In genomic region chr1:210915890-210916507, GRCh38 we compare ENCODE assay signal across 23 cellular contexts.
"Had no signal": no experiment of that assay in that cellular context is flagged by ENCODE, and none has a peak within 500 bp of the region (broad histone marks: within the 10 kb centered on the region; RNA-seq: fewer than 3 reads in every experiment).

No MANE protein-coding gene starts in this region.

- H3K4me1 Mint-ChIP-seq: activated B cell treated with CpG ODN at 0.5 μM for 24 hours; activated CD4-positive, alpha-beta memory T cell treated with anti-CD3 and anti-CD28 coated beads, Interleukin-2, amount 10 ng/mL, durations not matched to agents 7 days and 5 days; activated naive CD8-positive, alpha-beta T cell treated with anti-CD3 and anti-CD28 coated beads, Interleukin-2, amount 10 ng/mL, durations not matched to agents 7 days and 5 days; naive thymus-derived CD4-positive, alpha-beta T cell; stimulated activated memory B cell treated with anti-CD40 and anti-IgM and Interleukin-4, amounts not matched to agents 10 μg/mL and 1 μg/mL and 100 μg/mL, for 72 hours had no signal

- H3K27ac Mint-ChIP-seq: activated B cell treated with CpG ODN at 0.5 μM for 24 hours; activated CD4-positive, alpha-beta memory T cell treated with anti-CD3 and anti-CD28 coated beads, Interleukin-2, amount 10 ng/mL, durations not matched to agents 7 days and 5 days; activated naive CD8-positive, alpha-beta T cell treated with anti-CD3 and anti-CD28 coated beads, Interleukin-2, amount 10 ng/mL, durations not matched to agents 7 days and 5 days; activated T-cell treated with anti-CD3 and anti-CD28 coated beads, Interleukin-2, amount 50 U/mL, for 24 hours; activated T-helper 2 cell treated with anti-CD3 and anti-CD28 coated beads, Interferon-gamma antibody, Interleukin-2, Interleukin-4, amounts not matched to agents 10 μg/mL and 5 μg/mL and 100 μg/mL, durations not matched to agents 14 hours and 24 hours and 36 hours; memory B cell; naive thymus-derived CD4-positive, alpha-beta T cell; stimulated activated memory B cell treated with anti-CD40 and anti-IgM and Interleukin-4, amounts not matched to agents 10 μg/mL and 1 μg/mL and 100 μg/mL, for 72 hours had no signal

- H3K36me3 ChIP-seq: esophagus muscularis mucosa, ovary, sigmoid colon, spleen, thoracic aorta, upper lobe of left lung had no signal

- H3K9me3 Mint-ChIP-seq: activated B cell treated with CpG ODN at 0.5 μM for 24 hours; activated CD4-positive, alpha-beta memory T cell treated with anti-CD3 and anti-CD28 coated beads, Interleukin-2, amount 10 ng/mL, durations not matched to agents 7 days and 5 days; activated naive CD8-positive, alpha-beta T cell treated with anti-CD3 and anti-CD28 coated beads, Interleukin-2, amount 10 ng/mL, durations not matched to agents 7 days and 5 days; activated T-cell treated with anti-CD3 and anti-CD28 coated beads, Interleukin-2, amount 50 U/mL, for 24 hours; activated T-helper 2 cell treated with anti-CD3 and anti-CD28 coated beads, Interferon-gamma antibody, Interleukin-2, Interleukin-4, amounts not matched to agents 10 μg/mL and 5 μg/mL and 100 μg/mL, durations not matched to agents 14 hours and 24 hours and 36 hours; memory B cell; naive thymus-derived CD4-positive, alpha-beta T cell; stimulated activated memory B cell treated with anti-CD40 and anti-IgM and Interleukin-4, amounts not matched to agents 10 μg/mL and 1 μg/mL and 100 μg/mL, for 72 hours had no signal

- H3K4me3 Mint-ChIP-seq: activated B cell treated with CpG ODN at 0.5 μM for 24 hours; activated CD4-positive, alpha-beta memory T cell treated with anti-CD3 and anti-CD28 coated beads, Interleukin-2, amount 10 ng/mL, durations not matched to agents 7 days and 5 days; activated naive CD8-positive, alpha-beta T cell treated with anti-CD3 and anti-CD28 coated beads, Interleukin-2, amount 10 ng/mL, durations not matched to agents 7 days and 5 days; activated T-cell treated with anti-CD3 and anti-CD28 coated beads, Interleukin-2, amount 50 U/mL, for 24 hours; memory B cell; naive thymus-derived CD4-positive, alpha-beta T cell; stimulated activated memory B cell treated with anti-CD40 and anti-IgM and Interleukin-4, amounts not matched to agents 10 μg/mL and 1 μg/mL and 100 μg/mL, for 72 hours had no signal

- DNase-seq: activated B cell treated with CpG ODN at 0.5 μM for 24 hours; activated CD4-positive, alpha-beta memory T cell treated with anti-CD3 and anti-CD28 coated beads, Interleukin-2, amount 10 ng/mL, durations not matched to agents 7 days and 5 days; activated CD4-positive, alpha-beta T cell treated with anti-CD3 and anti-CD28 coated beads for 48 hours; activated naive CD4-positive, alpha-beta T cell treated with Interleukin-2 at 50 U/mL for 16 hours; activated naive CD8-positive, alpha-beta T cell treated with anti-CD3 and anti-CD28 coated beads, Interleukin-2, amount 10 ng/mL, durations not matched to agents 7 days and 5 days; activated T-cell treated with anti-CD3 and anti-CD28 coated beads, Interleukin-2, amount 50 U/mL, for 24 hours; amygdala; dermis blood vessel endothelial cell; effector memory CD4-positive, alpha-beta T cell; mucosa of descending colon; naive thymus-derived CD4-positive, alpha-beta T cell; ovary; sigmoid colon; spleen; stimulated activated CD4-positive, alpha-beta T cell treated with anti-CD3 and anti-CD28 coated beads, Interleukin-4, amount 100 ng/mL, for 4 hours; upper lobe of left lung had no signal

- FAIRE-seq: endothelial cell of umbilical vein had no signal

- H3K9me3 ChIP-seq: esophagus muscularis mucosa, mucosa of descending colon, ovary, sigmoid colon, spleen, thoracic aorta, upper lobe of left lung had no signal

- H3K4me3 ChIP-seq: esophagus muscularis mucosa, hepatocyte, mucosa of descending colon, ovary, sigmoid colon, spleen, thoracic aorta, upper lobe of left lung had no signal

- H3K4me1 ChIP-seq: esophagus muscularis mucosa, sigmoid colon, spleen, upper lobe of left lung had no signal

- H3K27ac ChIP-seq: esophagus muscularis mucosa, hepatocyte, ovary, sigmoid colon, spleen, upper lobe of left lung had no signal

- H3K27me3 ChIP-seq: esophagus muscularis mucosa, hepatocyte, ovary, sigmoid colon, upper lobe of left lung had no signal

- ATAC-seq: mucosa of descending colon; naive thymus-derived CD4-positive, alpha-beta T cell; stimulated activated memory B cell treated with anti-CD40 and anti-IgM and Interleukin-4, amounts not matched to agents 10 μg/mL and 1 μg/mL and 100 μg/mL, for 72 hours had no signal

- H3K79me2 ChIP-seq: hepatocyte had no signal

- H3K36me3 Mint-ChIP-seq: activated naive CD8-positive, alpha-beta T cell treated with anti-CD3 and anti-CD28 coated beads, Interleukin-2, amount 10 ng/mL, durations not matched to agents 7 days and 5 days; memory B cell; naive thymus-derived CD4-positive, alpha-beta T cell; stimulated activated memory B cell treated with anti-CD40 and anti-IgM and Interleukin-4, amounts not matched to agents 10 μg/mL and 1 μg/mL and 100 μg/mL, for 72 hours had no signal

- H2AFZ ChIP-seq: hepatocyte had no signal

- H3K4me2 ChIP-seq: hepatocyte had no signal
